Comparison of ENCODE assay signal across 1 cellular context in the genomic region with DNA sequence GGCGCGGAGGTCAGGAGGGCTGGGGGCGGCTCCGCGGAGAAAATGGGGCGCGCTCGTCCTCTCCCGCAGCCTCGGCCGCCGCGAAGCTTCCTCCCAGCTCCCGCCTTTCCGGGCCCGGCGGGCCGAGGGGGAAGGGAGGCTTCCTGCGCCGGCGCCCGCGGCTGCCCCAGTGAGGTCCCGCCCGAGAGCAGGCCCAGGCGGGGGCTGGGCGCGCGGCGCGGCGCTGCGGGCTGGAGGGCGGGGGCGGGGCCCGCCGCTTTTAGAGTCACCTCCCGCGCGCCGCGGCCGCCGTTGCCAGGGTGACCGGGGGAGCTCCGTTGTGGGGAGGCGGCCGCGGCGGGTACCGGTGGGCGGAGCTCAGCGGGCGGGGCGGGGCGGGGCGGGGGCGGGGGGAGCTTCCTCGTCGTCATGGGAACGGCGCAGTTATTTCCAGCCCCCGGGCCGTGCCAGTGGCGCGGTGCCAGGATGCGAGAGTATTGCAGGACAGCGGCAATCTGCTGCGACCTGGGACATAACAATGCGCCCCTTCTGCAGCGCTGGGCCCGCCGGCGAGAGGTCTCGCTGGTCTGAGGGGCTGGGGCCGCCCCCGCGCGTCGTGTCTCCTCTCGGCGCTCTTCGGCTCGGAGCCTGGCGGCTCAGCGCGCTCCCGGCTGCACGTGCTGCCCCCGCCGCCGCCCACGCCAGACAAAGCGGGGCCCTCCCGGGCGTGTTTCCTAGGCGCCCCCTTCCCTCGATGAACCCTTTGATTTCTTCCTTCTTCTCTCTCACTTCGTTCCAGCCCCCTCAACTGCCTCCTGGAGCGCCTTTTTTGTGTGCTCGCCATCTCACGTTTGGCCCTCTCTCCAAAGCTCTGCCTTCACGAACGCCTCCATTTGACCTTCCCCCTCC.
TF ChIP-seq lines count a peak whose summit lies in the region.

No MANE protein-coding gene starts in this region.

TF ChIP-seq in HepG2, 621 proteins besides CTCF, POLR2A, EP300 and RAD21 (continued from another document and continues in another):
- TF ChIP-seq DBP (CRISPR knock-in tag; IDR thresholded peaks at IDR 0.05; ENCODE audit: not compliant biosample characterization) (no peak), ZNF781 (CRISPR knock-in tag; IDR thresholded peaks at IDR 0.05; ENCODE audit: borderline replicate concordance, not compliant biosample characterization) (no peak), ZNF768 (CRISPR knock-in tag; IDR thresholded peaks at IDR 0.05) (no peak), ZNF652 (CRISPR knock-in tag; IDR thresholded peaks at IDR 0.05; ENCODE audit: borderline replicate concordance, low read depth) (no peak), TRAFD1 (CRISPR knock-in tag; IDR thresholded peaks at IDR 0.05; ENCODE audit: borderline replicate concordance) (no peak), SALL2 (CRISPR knock-in tag; IDR thresholded peaks at IDR 0.05) (0 out of 2 replicates have a peak, but pooled peaks have one; percentile 66), AKAP8 (CRISPR knock-in tag; IDR thresholded peaks at IDR 0.05) (no peak), TGIF2 (CRISPR knock-in tag; IDR thresholded peaks at IDR 0.05) (no peak), ZNF800 (CRISPR knock-in tag; IDR thresholded peaks at IDR 0.05) (no peak), MXD1 (CRISPR knock-in tag; IDR thresholded peaks at IDR 0.05) (no peak; the same call in 1 of the 2 replicates), MAFF (IDR thresholded peaks at IDR 0.05; ENCODE audit: low read depth, low read length) (no peak), FOXO1 (CRISPR knock-in tag; IDR thresholded peaks at IDR 0.05) (no peak), KLF6 (CRISPR knock-in tag; IDR thresholded peaks at IDR 0.05) (0 out of 2 replicates have a peak, but pooled peaks have one; percentile 59), NPAS2 (CRISPR knock-in tag; IDR thresholded peaks at IDR 0.05; ENCODE audit: borderline replicate concordance) (no peak), ZNF354B (CRISPR knock-in tag; IDR thresholded peaks at IDR 0.05) (no peak), LRRFIP1 (CRISPR knock-in tag; conservative IDR thresholded peaks at IDR 0.05) (no peak), PRDM15 (CRISPR knock-in tag; IDR thresholded peaks at IDR 0.05) (no peak), XRCC5 (optimal IDR thresholded peaks at IDR 0.05; ENCODE audit: low read length) (peak; percentile 39), SMARCE1 (IDR thresholded peaks at IDR 0.05; ENCODE audit: borderline replicate concordance) (no peak), ZNF256 (CRISPR knock-in tag; conservative IDR thresholded peaks at IDR 0.05) (no peak), RXRA (CRISPR knock-in tag; IDR thresholded peaks at IDR 0.05) (peak; percentile 2; the same call in 1 of the 2 replicates), ATAD3A (CRISPR knock-in tag; IDR thresholded peaks at IDR 0.05) (no peak), ZNF644 (CRISPR knock-in tag; IDR thresholded peaks at IDR 0.05; ENCODE audit: low read depth) (no peak), ZSCAN31 (CRISPR knock-in tag; IDR thresholded peaks at IDR 0.05; ENCODE audit: low read depth) (0 out of 2 replicates have a peak, but pooled peaks have one; percentile 40), HINFP (CRISPR knock-in tag; IDR thresholded peaks at IDR 0.05; ENCODE audit: low read depth) (no peak), SNAI1 (CRISPR knock-in tag; IDR thresholded peaks at IDR 0.05; ENCODE audit: borderline replicate concordance) (no peak), TFDP2 (CRISPR knock-in tag; IDR thresholded peaks at IDR 0.05) (peak; percentile 81), ZNF343 (CRISPR knock-in tag; IDR thresholded peaks at IDR 0.05) (no peak), ZHX1 (CRISPR knock-in tag; IDR thresholded peaks at IDR 0.05; ENCODE audit: low read depth) (no peak), ZNF713 (CRISPR knock-in tag; IDR thresholded peaks at IDR 0.05) (no peak), ZNF670 (CRISPR knock-in tag; IDR thresholded peaks at IDR 0.05; ENCODE audit: borderline replicate concordance) (no peak), TCF7 (IDR thresholded peaks at IDR 0.05; ENCODE audit: low read depth) (no peak)
- TF ChIP-seq, protein P1, sequence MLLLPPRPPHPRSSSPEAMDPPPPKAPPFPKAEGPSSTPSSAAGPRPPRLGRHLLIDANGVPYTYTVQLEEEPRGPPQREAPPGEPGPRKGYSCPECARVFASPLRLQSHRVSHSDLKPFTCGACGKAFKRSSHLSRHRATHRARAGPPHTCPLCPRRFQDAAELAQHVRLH (CRISPR knock-in tag; IDR thresholded peaks at IDR 0.05; ENCODE audit: borderline replicate concordance, low read depth), result peak; percentile 42; the same call in 1 of the 2 replicates
- TF ChIP-seq, protein P2, sequence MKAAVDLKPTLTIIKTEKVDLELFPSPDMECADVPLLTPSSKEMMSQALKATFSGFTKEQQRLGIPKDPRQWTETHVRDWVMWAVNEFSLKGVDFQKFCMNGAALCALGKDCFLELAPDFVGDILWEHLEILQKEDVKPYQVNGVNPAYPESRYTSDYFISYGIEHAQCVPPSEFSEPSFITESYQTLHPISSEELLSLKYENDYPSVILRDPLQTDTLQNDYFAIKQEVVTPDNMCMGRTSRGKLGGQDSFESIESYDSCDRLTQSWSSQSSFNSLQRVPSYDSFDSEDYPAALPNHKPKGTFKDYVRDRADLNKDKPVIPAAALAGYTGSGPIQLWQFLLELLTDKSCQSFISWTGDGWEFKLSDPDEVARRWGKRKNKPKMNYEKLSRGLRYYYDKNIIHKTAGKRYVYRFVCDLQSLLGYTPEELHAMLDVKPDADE (CRISPR knock-in tag; IDR thresholded peaks at IDR 0.05), result peak; percentile 67; the same call in 1 of the 2 replicates
